In the genomic region with DNA sequence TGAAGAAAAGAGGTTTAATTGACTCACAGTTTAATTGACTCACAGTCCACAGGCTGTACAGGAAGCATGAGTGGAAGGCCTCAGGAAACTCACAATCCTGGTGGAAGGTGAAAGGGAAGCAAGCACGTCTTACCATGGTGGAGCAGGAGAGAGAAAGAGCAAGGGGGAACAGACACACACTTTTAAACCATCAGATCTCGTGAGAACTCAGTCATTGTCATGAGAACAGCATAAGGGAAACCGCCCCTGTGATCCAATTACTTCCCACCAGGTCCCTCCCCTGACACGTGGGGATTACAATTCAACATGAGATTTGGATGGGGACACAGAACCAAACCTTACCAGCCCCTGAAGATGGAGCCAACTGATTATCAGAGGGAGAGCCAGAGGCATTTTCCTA, we compare ENCODE assay signal across 20 cellular contexts. TPM values are rescaled to one million over a fixed set of nuclear protein-coding genes. Genes with fewer than 3 reads are reported as not detected.
A peak's percentile ranks its signal among the peaks of the same experiment; 100 is the strongest.
DNase-seq lines count a peak whose midpoint lies in the region; ATAC-seq, FAIRE-seq and TF ChIP-seq lines count a peak whose summit lies in the region.
"Had no signal": no experiment of that assay in that cellular context is flagged by ENCODE, and none has a peak within 500 bp of the region (broad histone marks: within the 10 kb centered on the region; RNA-seq: fewer than 3 reads in every experiment).

No MANE protein-coding gene starts in this region.

- no peak for ATAC-seq in HG02938 (IDR thresholded peaks at IDR 0.05; ENCODE audit: unreplicated experiment)

- H3K4me3 ChIP-seq in keratinocyte (ENCODE audit: control insufficient read depth in 2 of 3, extremely low read depth in 1 of 3, insufficient read depth in 2 of 3, low read depth in 1 of 3, low read length in 3 of 3): no peak overlapping the region

- peaks cover 4% of the 10 kb centered on the region for H3K9me3 Mint-ChIP-seq in T-helper 1 cell treated with Interleukin-12 subunit alpha and Interleukin-12 subunit beta and Interleukin-4 antibody, amounts not matched to agents 30 μg/mL and 1 μg/mL, for 36 hours
- no peaks in the 10 kb centered on the region for H3K9me3 Mint-ChIP-seq in dendritic cell treated with granulocyte-macrophage colony-stimulating factor and Interleukin-4, amounts not matched to agents 40 ng/mL and 50 ng/mL, for 4 days

- DNase-seq in T-helper 1 cell: no peak
- DNase-seq in MV-4-11 (lab: John Stamatoyannopoulos, UW): peak; percentile 16
- DNase-seq in keratinocyte (ENCODE audit: low read depth, low spot score): no peak
- DNase-seq in stimulated activated CD4-positive, alpha-beta T cell treated with anti-CD3 and anti-CD28 coated beads, Interleukin-2, amount 100 ng/mL, for 24 hours: no peak
- DNase-seq: CD4-positive, CD25-positive, alpha-beta regulatory T cell; COR-L47; DMS 273 treated with DMSO at 0.1 percent for 48 hours; GF-D8; GOT3; NCI-H1105; NCI-H1694; NCI-H2081 treated with DMSO at 0.1 percent for 48 hours; SHP77; SK-N-SH had no signal

- H3K4me1 ChIP-seq in keratinocyte (ENCODE audit: control insufficient read depth, extremely low read depth, insufficient read depth, low read length): peaks cover 28% of the 10 kb centered on the region

- no peaks in the 10 kb centered on the region for H3K27me3 ChIP-seq in keratinocyte (ENCODE audit: control insufficient read depth, extremely low read depth, insufficient read depth, low read length)

- peaks cover 23% of the 10 kb centered on the region for H3K4me1 Mint-ChIP-seq in T-helper 1 cell treated with Interleukin-12 subunit alpha and Interleukin-12 subunit beta and Interleukin-4 antibody, amounts not matched to agents 30 μg/mL and 1 μg/mL, for 36 hours (ENCODE audit: low read depth)
- peaks cover 74% of the 10 kb centered on the region for H3K4me1 Mint-ChIP-seq in dendritic cell treated with granulocyte-macrophage colony-stimulating factor and Interleukin-4, amounts not matched to agents 40 ng/mL and 50 ng/mL, for 4 days (ENCODE audit: low read depth)
- H3K4me1 Mint-ChIP-seq: B cell had no signal

- no peak for FAIRE-seq in keratinocyte (lab: Jason Lieb, UNC)
- FAIRE-seq: GM19239, RCC 7860 had no signal

- no peak overlapping the region for H3K4me3 Mint-ChIP-seq in T-helper 1 cell treated with Interleukin-12 subunit alpha and Interleukin-12 subunit beta and Interleukin-4 antibody, amounts not matched to agents 30 μg/mL and 1 μg/mL, for 36 hours
- no peak overlapping the region for H3K4me3 Mint-ChIP-seq in dendritic cell treated with granulocyte-macrophage colony-stimulating factor and Interleukin-4, amounts not matched to agents 40 ng/mL and 50 ng/mL, for 4 days
- H3K4me3 Mint-ChIP-seq: B cell; CD4-positive, CD25-positive, alpha-beta regulatory T cell had no signal

- dilution Hi-C loops in keratinocyte (cut with MboI; ENCODE audit: extremely low pct_ligation_motif_present, low sequenced_read_pairs): no loop called here

- intact Hi-C loops in dendritic cell treated with granulocyte-macrophage colony-stimulating factor and Interleukin-4, amounts not matched to agents 40 ng/mL and 50 ng/mL, for 4 days (cut with micrococcal nuclease): no loop called here

- H3K79me2 ChIP-seq in keratinocyte (ENCODE audit: control insufficient read depth, insufficient read depth, low read length): no peaks in the 10 kb centered on the region

- H3K27ac Mint-ChIP-seq in T-helper 1 cell treated with Interleukin-12 subunit alpha and Interleukin-12 subunit beta and Interleukin-4 antibody, amounts not matched to agents 30 μg/mL and 1 μg/mL, for 36 hours: peak overlapping the region; percentile 50
- H3K27ac Mint-ChIP-seq in dendritic cell treated with granulocyte-macrophage colony-stimulating factor and Interleukin-4, amounts not matched to agents 40 ng/mL and 50 ng/mL, for 4 days: peak overlapping the region; percentile 73
- H3K27ac Mint-ChIP-seq: B cell had no signal

- no peak for TF ChIP-seq CTCF in keratinocyte (optimal IDR thresholded peaks at IDR 0.05 in 1 of 3, IDR thresholded peaks at IDR 0.05 in 1 of 3, conservative IDR thresholded peaks at IDR 0.05 in 1 of 3; ENCODE audit: extremely low read depth in 1 of 3, insufficient read depth in 2 of 3, low read length in 3 of 3)

- H3K27ac ChIP-seq in keratinocyte (ENCODE audit: control insufficient read depth, insufficient read depth, low read length): no peak overlapping the region

- H3K9me1 ChIP-seq in keratinocyte (ENCODE audit: control insufficient read depth, extremely low read depth, insufficient read depth, low read length): no peaks in the 10 kb centered on the region

- peak overlapping the region; percentile 11 for H2AFZ ChIP-seq in keratinocyte (ENCODE audit: control insufficient read depth, low read length)

- no peak overlapping the region for H3K4me2 ChIP-seq in keratinocyte (ENCODE audit: control insufficient read depth, extremely low read depth, insufficient read depth, low read depth, low read length)
- H3K4me2 ChIP-seq: SK-N-SH had no signal

- peaks cover 4% of the 10 kb centered on the region for H3K36me3 Mint-ChIP-seq in T-helper 1 cell treated with Interleukin-12 subunit alpha and Interleukin-12 subunit beta and Interleukin-4 antibody, amounts not matched to agents 30 μg/mL and 1 μg/mL, for 36 hours (ENCODE audit: low read depth)
- H3K36me3 Mint-ChIP-seq in dendritic cell treated with granulocyte-macrophage colony-stimulating factor and Interleukin-4, amounts not matched to agents 40 ng/mL and 50 ng/mL, for 4 days (ENCODE audit: low read depth): no peaks in the 10 kb centered on the region
- H3K36me3 Mint-ChIP-seq: CD4-positive, CD25-positive, alpha-beta regulatory T cell had no signal

- no peaks in the 10 kb centered on the region for H3K36me3 ChIP-seq in keratinocyte (ENCODE audit: control insufficient read depth in 2 of 2, extremely low read depth in 1 of 2, insufficient read depth in 2 of 2, low read length in 2 of 2)

- H3K27me3 Mint-ChIP-seq in T-helper 1 cell treated with Interleukin-12 subunit alpha and Interleukin-12 subunit beta and Interleukin-4 antibody, amounts not matched to agents 30 μg/mL and 1 μg/mL, for 36 hours (ENCODE audit: low read depth): no peaks in the 10 kb centered on the region
- no peaks in the 10 kb centered on the region for H3K27me3 Mint-ChIP-seq in dendritic cell treated with granulocyte-macrophage colony-stimulating factor and Interleukin-4, amounts not matched to agents 40 ng/mL and 50 ng/mL, for 4 days
- H3K27me3 Mint-ChIP-seq: B cell; CD4-positive, CD25-positive, alpha-beta regulatory T cell had no signal

- H3K9ac ChIP-seq in keratinocyte (ENCODE audit: control insufficient read depth, extremely low read depth, insufficient read depth, low read length): no peak overlapping the region
- H3K9ac ChIP-seq: SK-N-SH had no signal

- H3K9me3 ChIP-seq in keratinocyte (ENCODE audit: control insufficient read depth, low read depth, low read length): no peaks in the 10 kb centered on the region
- H3K9me3 ChIP-seq: SK-N-SH had no signal

- H4K20me1 ChIP-seq in keratinocyte (ENCODE audit: control insufficient read depth, extremely low read depth, insufficient read depth, low read length): no peaks in the 10 kb centered on the region

RNA-seq across cellular contexts. Expression of gene PUM2, which starts 11.3 kb away (rescaled TPM):
- polyA plus RNA-seq in keratinocyte: 30.1 to 47.5 TPM (median 46.5 TPM) in 3 replicates
- polyA plus RNA-seq in keratinocyte (2011; ENCODE audit: low read depth): 48.2 TPM
- 19.3 and 37.4 TPM in 2 replicates for polyA plus RNA-seq in keratinocyte (2011; cell fraction: cytosol; rRNA removed)
- 37.6 and 46.9 TPM in 2 replicates for polyA plus RNA-seq in keratinocyte (2011; cell fraction: nucleus; rRNA removed)
- polyA plus RNA-seq in keratinocyte (2012; ENCODE audit: low replicate concordance): 27.5 and 37.3 TPM in 2 replicates
- polyA minus RNA-seq in keratinocyte: 60.6 to 185 TPM (median 170 TPM) in 3 replicates
- 51.0 TPM for polyA minus RNA-seq in keratinocyte (2011; cell fraction: cytosol; rRNA and poly(A)+ RNA removed)
- polyA minus RNA-seq in keratinocyte (2011; cell fraction: nucleus; rRNA and poly(A)+ RNA removed): 68.8 and 121 TPM in 2 replicates
